ENCODE assay signal across 1 cellular context in genomic region chr3:69385723-69386483, GRCh38.
TF ChIP-seq lines count a peak whose summit lies in the region.

FRMD4B (minus strand) TSS chr3:69386088; CDS start chr3:69385989, 99 bp downstream.

TF ChIP-seq in H1, 55 proteins besides CTCF, POLR2A, EP300 and RAD21:
- TF ChIP-seq EZH2 (IDR thresholded peaks at IDR 0.05; ENCODE audit: low read depth, low read length, severe bottlenecking) = peak; percentile 57
- TF ChIP-seq, protein P1, sequence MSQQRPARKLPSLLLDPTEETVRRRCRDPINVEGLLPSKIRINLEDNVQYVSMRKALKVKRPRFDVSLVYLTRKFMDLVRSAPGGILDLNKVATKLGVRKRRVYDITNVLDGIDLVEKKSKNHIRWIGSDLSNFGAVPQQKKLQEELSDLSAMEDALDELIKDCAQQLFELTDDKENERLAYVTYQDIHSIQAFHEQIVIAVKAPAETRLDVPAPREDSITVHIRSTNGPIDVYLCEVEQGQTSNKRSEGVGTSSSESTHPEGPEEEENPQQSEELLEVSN (IDR thresholded peaks at IDR 0.05) = 0 out of 2 replicates have a peak, but pooled peaks have one; percentile 23
- TF ChIP-seq JUN (IDR thresholded peaks at IDR 0.05; ENCODE audit: low read depth, low read length) = no peak
- peak; percentile 72 for TF ChIP-seq KDM4A (IDR thresholded peaks at IDR 0.05; ENCODE audit: low read depth, low read length, severe bottlenecking)
- TF ChIP-seq SP4 (IDR thresholded peaks at IDR 0.05; ENCODE audit: low read length) = no peak
- TF ChIP-seq HDAC2 (IDR thresholded peaks at IDR 0.05; ENCODE audit: borderline replicate concordance in 1 of 2, low read depth in 2 of 2, low read length in 2 of 2) = no peak
- peak; percentile 55 for TF ChIP-seq ASH2L (IDR thresholded peaks at IDR 0.05; ENCODE audit: low read length)
- peak; percentile 51 for TF ChIP-seq RNF2 (IDR thresholded peaks at IDR 0.05; ENCODE audit: borderline replicate concordance, low read depth, low read length, missing control alignments, poor library complexity, severe bottlenecking)
- no peak for TF ChIP-seq YY1 (IDR thresholded peaks at IDR 0.05; ENCODE audit: low read depth, low read length)
- TF ChIP-seq RBBP5 (IDR thresholded peaks at IDR 0.05; ENCODE audit: borderline replicate concordance, low read depth, low read length) = peak; percentile 72; the same call in 1 of the 2 replicates
- peak; percentile 69; the same call in 1 of the 2 replicates for TF ChIP-seq SUZ12 (IDR thresholded peaks at IDR 0.05; ENCODE audit: low read length)
- TF ChIP-seq CHD7 (IDR thresholded peaks at IDR 0.05; ENCODE audit: insufficient replicate concordance, low read length) = no peak
- no peak for TF ChIP-seq SP2 (IDR thresholded peaks at IDR 0.05; ENCODE audit: low read length)
- TF ChIP-seq RXRA (IDR thresholded peaks at IDR 0.05; ENCODE audit: insufficient read depth, low read depth, low read length) = no peak
- TF ChIP-seq, protein P2, sequence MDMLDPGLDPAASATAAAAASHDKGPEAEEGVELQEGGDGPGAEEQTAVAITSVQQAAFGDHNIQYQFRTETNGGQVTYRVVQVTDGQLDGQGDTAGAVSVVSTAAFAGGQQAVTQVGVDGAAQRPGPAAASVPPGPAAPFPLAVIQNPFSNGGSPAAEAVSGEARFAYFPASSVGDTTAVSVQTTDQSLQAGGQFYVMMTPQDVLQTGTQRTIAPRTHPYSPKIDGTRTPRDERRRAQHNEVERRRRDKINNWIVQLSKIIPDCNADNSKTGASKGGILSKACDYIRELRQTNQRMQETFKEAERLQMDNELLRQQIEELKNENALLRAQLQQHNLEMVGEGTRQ (IDR thresholded peaks at IDR 0.05; ENCODE audit: low read length) = no peak
